Comparison of ENCODE assay signal across 8 cellular contexts in genomic region chr12:110741795-110742717, GRCh38. TPM values are rescaled to one million over a fixed set of nuclear protein-coding genes. Genes with fewer than 3 reads are reported as not detected.
DNase-seq lines count a peak whose midpoint lies in the region; ATAC-seq, FAIRE-seq and TF ChIP-seq lines count a peak whose summit lies in the region.

No MANE protein-coding gene starts in this region.

- DNase-seq in AML-193 (lab: John Stamatoyannopoulos, UW) (peak; percentile 17 to 42), Panc1 (ENCODE audit: low read depth, low spot score) (no peak), T47D (ENCODE audit: low read depth in 1 of 2, low spot score in 1 of 2) (peak; percentile 45 to 49), kidney (no peak), spleen (no peak), NCI-H2107 (lab: John Stamatoyannopoulos, UW) (no peak)

- peaks cover 12% of the 10 kb centered on the region for H3K36me3 ChIP-seq in Panc1 (ENCODE audit: control insufficient read depth, insufficient read depth, low read length)
- H3K36me3 ChIP-seq in kidney (ENCODE audit: control insufficient read depth in 1 of 2, insufficient read depth in 2 of 2, low read length in 2 of 2), result no peaks in the 10 kb centered on the region
- H3K36me3 ChIP-seq in spleen, result no peaks in the 10 kb centered on the region

- CTCF ChIA-PET in Panc1 (lab: Charles Lee), result no interaction called here

- H3K9ac ChIP-seq in kidney (ENCODE audit: low read length in 2 of 2), result peak overlapping the region; percentile 51 to 83

- H3K4me1 ChIP-seq in Panc1 (ENCODE audit: control insufficient read depth, insufficient read depth, low read length) (peaks cover 46% of the 10 kb centered on the region), kidney (ENCODE audit: control insufficient read depth in 1 of 2, insufficient read depth in 1 of 2, low read depth in 1 of 2, low read length in 2 of 2) (peaks cover 12 to 15% of the 10 kb centered on the region in 2 donors), spleen (peaks cover 36 to 66% (median 57%) of the 10 kb centered on the region in 6 donors)

- intact Hi-C loops in Panc1 (cut with micrococcal nuclease; ENCODE audit: unreplicated experiment), result loop anchor here (5.0 kb wide), 1 partner anchor 85 kb away; no protein-coding TSS in a partner anchor
- intact Hi-C loops in kidney (cut with DNase I), result no loop called here
- intact Hi-C loops in spleen (cut with DNase I; ENCODE audit: low total_unique reads), result no loop called here

- TF ChIP-seq CTCF in Panc1 (IDR thresholded peaks at IDR 0.05) (no peak), kidney (IDR thresholded peaks at IDR 0.05; ENCODE audit: borderline replicate concordance, extremely low read depth, insufficient read depth) (no peak), spleen (IDR thresholded peaks at IDR 0.05 in 8 of 11, conservative IDR thresholded peaks at IDR 0.05 in 3 of 11) (no peak)

- 0 to 1% (median 0%) methylated on average over 37 to 53 of the region's 53 CpGs for WGBS in spleen, 5 donors

- TF ChIP-seq POLR2A in spleen (IDR thresholded peaks at IDR 0.05), result no peak

- ATAC-seq in GM18873 (IDR thresholded peaks at IDR 0.05; ENCODE audit: low FRiP score, unreplicated experiment) (peak; percentile 14), HG03457 (IDR thresholded peaks at IDR 0.05; ENCODE audit: unreplicated experiment) (peak; percentile 14), Panc1 (peak; percentile 55)

- H3K9me3 ChIP-seq in Panc1 (ENCODE audit: control insufficient read depth, insufficient read depth, low read depth, low read length) (no peaks in the 10 kb centered on the region), kidney (ENCODE audit: control insufficient read depth in 1 of 2, low read length in 2 of 2) (no peaks in the 10 kb centered on the region), spleen (no peaks in the 10 kb centered on the region)

- H3K4me3 ChIP-seq in Panc1 (ENCODE audit: low read depth in 2 of 2, low read length in 2 of 2), result peak overlapping the region; percentile 75 to 96
- H3K4me3 ChIP-seq in kidney (ENCODE audit: low read length in 2 of 2), result peak overlapping the region; percentile 79 to 91
- H3K4me3 ChIP-seq in spleen, result peak overlapping the region; percentile 93 to 100 (median 96)

- in situ Hi-C loops in Panc1 (cut with HindIII; ENCODE audit: low pct_unique_long_range_greater_than_20kb, low sequenced_read_pairs), result no loop called here
- in situ Hi-C loops in T47D (cut with HindIII; ENCODE audit: low pct_unique_long_range_greater_than_20kb, low sequenced_read_pairs), result no loop called here

- POLR2A ChIA-PET in Panc1 (lab: Charles Lee), result no interaction called here

- H3K27ac ChIP-seq in Panc1 (ENCODE audit: low read length), result peak overlapping the region; percentile 89
- peak overlapping the region; percentile 71 to 88 for H3K27ac ChIP-seq in kidney (ENCODE audit: low read depth in 2 of 2, low read length in 2 of 2)
- H3K27ac ChIP-seq in spleen, result peak overlapping the region; percentile 84 to 95 (median 92)

- FAIRE-seq in kidney (lab: Jason Lieb, UNC), result no peak

- no TSS peak for BruUV-seq in Panc1 (replicated peaks; lab: Mats Ljungman, UMichigan)

- no peaks in the 10 kb centered on the region for H3K27me3 ChIP-seq in Panc1 (ENCODE audit: control insufficient read depth, insufficient read depth, low read length)
- H3K27me3 ChIP-seq in spleen (replicated peaks in 1 of 7), result no peaks in the 10 kb centered on the region

RNA-seq across cellular contexts. Expression of gene PPP1CC, which starts 0.6 kb away (rescaled TPM):
- total RNA-seq in Panc1 (2021; ENCODE audit: unreplicated experiment) (219 TPM), kidney (82.3 TPM), spleen (100 to 1,000 TPM; 108 to 173 (median 131) TPM)
- polyA plus RNA-seq in Panc1 (2012; ENCODE audit: insufficient read length), result 153 TPM
- polyA plus RNA-seq in kidney (ENCODE audit: insufficient read depth, low read depth, low replicate concordance) (57.0 TPM), spleen (100 to 1,000 TPM in 2 of 3 donors, 10 to 100 TPM in 1; 74.8 to 103 (median 100) TPM)

RNA-seq across cellular contexts. Expression of gene HVCN1, which starts 53.1 kb away (rescaled TPM):
- total RNA-seq in Panc1 (2021; ENCODE audit: unreplicated experiment) (0.87 TPM), kidney (7.1 TPM), spleen (10 to 100 TPM; 46.9 to 71.3 (median 63.7) TPM)
- 1.2 TPM for polyA plus RNA-seq in Panc1 (2012; ENCODE audit: insufficient read length)
- polyA plus RNA-seq in kidney (ENCODE audit: insufficient read depth, low read depth, low replicate concordance) (4.7 TPM), spleen (100 to 1,000 TPM in 2 of 3 donors, 10 to 100 TPM in 1; 76.5 to 114 (median 106) TPM)

Comparison
In these comparisons a context has a peak if more than half of its experiments do, and no peak if none do; other contexts are left out.
1. DNase-seq: peak in AML-193 (2 of 2) and T47D (2 of 2); none in Panc1 (single experiment), kidney (single experiment), spleen (single experiment) and NCI-H2107 (single experiment).
2. Peak in every context shown above with its lines, with median percentiles within 50 percentile points of each other: ATAC-seq, H3K27ac ChIP-seq and H3K4me3 ChIP-seq.